22 cellular contexts compared by ENCODE assay signal in genomic region chr9:37509536-37509935, GRCh38.
"Had no signal": no experiment of that assay in that cellular context is flagged by ENCODE, and none has a peak within 500 bp of the region (broad histone marks: within the 10 kb centered on the region; RNA-seq: fewer than 3 reads in every experiment).

No MANE protein-coding gene starts in this region.

- H3K9me3 Mint-ChIP-seq: activated naive CD8-positive, alpha-beta T cell treated with anti-CD3 and anti-CD28 coated beads for 36 hours; activated T-cell treated with anti-CD3 and anti-CD28 coated beads, Interleukin-2, amount 50 U/mL, for 4 hours; naive thymus-derived CD4-positive, alpha-beta T cell; neural progenitor cell had no signal

- H3K4me2 ChIP-seq: neural progenitor cell had no signal

- H3K27me3 Mint-ChIP-seq: activated naive CD8-positive, alpha-beta T cell treated with anti-CD3 and anti-CD28 coated beads for 36 hours; naive thymus-derived CD4-positive, alpha-beta T cell had no signal

- H3K4me3 Mint-ChIP-seq: activated naive CD8-positive, alpha-beta T cell treated with anti-CD3 and anti-CD28 coated beads for 36 hours; activated T-cell treated with anti-CD3 and anti-CD28 coated beads, Interleukin-2, amount 50 U/mL, for 4 hours; naive thymus-derived CD4-positive, alpha-beta T cell; neural progenitor cell had no signal

- H3K9ac ChIP-seq: neural progenitor cell had no signal

- DNase-seq: activated CD4-positive, alpha-beta T cell treated with anti-CD3 and anti-CD28 coated beads for 1 hour; activated CD4-positive, alpha-beta T cell treated with anti-CD3 and anti-CD28 coated beads, Interleukin-2, amount 50 U/mL, for 48 hours; activated CD8-positive, alpha-beta memory T cell treated with anti-CD3 and anti-CD28 coated beads, Interleukin-2, amount 50 U/mL, for 48 hours; activated naive CD4-positive, alpha-beta T cell treated with Interleukin-2 at 50 U/mL for 16 hours; activated naive CD8-positive, alpha-beta T cell treated with anti-CD3 and anti-CD28 coated beads for 36 hours; activated T-cell treated with anti-CD3 and anti-CD28 coated beads, Interleukin-2, amount 50 U/mL, for 4 hours; amniotic stem cell; cerebellar nuclear complex; cortex of kidney; retina; stimulated activated CD4-positive, alpha-beta T cell treated with anti-CD3 and anti-CD28 coated beads, Interleukin-2, amount 100 ng/mL, for 48 hours; stimulated activated CD8-positive, alpha-beta memory T cell treated with anti-CD3 and anti-CD28 coated beads, Interleukin-4, amount 100 ng/mL, for 48 hours; stimulated activated naive CD8-positive, alpha-beta T cell treated with anti-CD3 and anti-CD28 coated beads, Interleukin-15, Interleukin-2, amounts not matched to agents 100 U/mL and 50 U/mL, for 24 hours; thyroid gland; WERI-Rb-1 had no signal

- H3K27ac ChIP-seq: heart left ventricle, neural progenitor cell, thyroid gland, WERI-Rb-1 had no signal

- ATAC-seq: activated T-cell treated with anti-CD3 and anti-CD28 coated beads, Interleukin-2, amount 50 U/mL, for 4 hours; heart left ventricle; naive thymus-derived CD4-positive, alpha-beta T cell; stimulated activated naive CD8-positive, alpha-beta T cell treated with anti-CD3 and anti-CD28 coated beads, Interleukin-15, Interleukin-2, amounts not matched to agents 100 U/mL and 50 U/mL, for 24 hours had no signal

- H3K4me1 ChIP-seq: heart left ventricle, neural progenitor cell, thyroid gland had no signal

- H3K9me3 ChIP-seq: heart left ventricle, thyroid gland had no signal

- H3K36me3 ChIP-seq: neural progenitor cell had no signal

- FAIRE-seq: bronchial epithelial cell, endometrium, keratinocyte had no signal

- H3K27me3 ChIP-seq: heart left ventricle, neural progenitor cell, thyroid gland had no signal

- H3K4me1 Mint-ChIP-seq: naive thymus-derived CD4-positive, alpha-beta T cell had no signal

- H2AFZ ChIP-seq: neural progenitor cell had no signal

- H3K27ac Mint-ChIP-seq: activated naive CD8-positive, alpha-beta T cell treated with anti-CD3 and anti-CD28 coated beads for 36 hours; neural progenitor cell had no signal

- H3K4me3 ChIP-seq: heart left ventricle, lung, neural progenitor cell, thyroid gland had no signal
